ENCODE assay signal across 1 cellular context in the genomic region with DNA sequence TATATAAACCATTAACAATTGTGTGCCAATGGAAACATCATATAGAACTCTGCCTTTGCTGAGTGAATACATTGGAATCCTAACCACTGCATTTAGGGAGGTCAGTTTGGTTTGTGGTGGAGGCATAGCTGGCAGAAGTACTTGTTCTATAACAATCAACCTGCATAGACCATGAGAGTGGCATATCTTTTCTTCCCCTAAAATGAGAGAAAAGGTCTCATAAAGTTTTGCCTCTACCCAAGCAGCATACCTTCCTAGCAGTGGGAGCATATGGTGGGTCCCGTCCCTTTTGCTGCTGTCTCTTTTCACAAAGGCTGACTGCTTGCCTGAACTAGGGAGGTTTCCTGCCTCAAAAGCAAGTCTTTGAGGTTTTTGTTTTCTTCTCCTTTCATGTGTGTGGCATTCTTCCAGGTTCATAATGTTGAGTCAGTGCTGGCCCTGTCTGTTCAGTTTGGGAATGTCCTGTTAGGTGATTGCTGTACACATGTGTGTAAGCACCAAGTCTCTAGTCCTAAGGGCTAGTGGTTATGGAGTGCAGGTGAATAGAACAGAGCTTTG.
TF ChIP-seq lines count a peak whose summit lies in the region.

No MANE protein-coding gene starts in this region.

TF ChIP-seq in GM12878, 131 proteins besides CTCF, POLR2A, EP300 and RAD21 (continued from another document):
- TF ChIP-seq CEBPZ (IDR thresholded peaks at IDR 0.05; ENCODE audit: low read depth, low read length), result no peak
- no peak for TF ChIP-seq EZH2 (IDR thresholded peaks at IDR 0.05; ENCODE audit: borderline replicate concordance, control insufficient read depth, low read depth, low read length)
- TF ChIP-seq SIX5 (IDR thresholded peaks at IDR 0.05; ENCODE audit: low read depth, low read length, severe bottlenecking), result no peak
- TF ChIP-seq TARDBP (IDR thresholded peaks at IDR 0.05; ENCODE audit: borderline replicate concordance), result no peak
- no peak for TF ChIP-seq BACH1 (IDR thresholded peaks at IDR 0.05; ENCODE audit: borderline replicate concordance)
- no peak for TF ChIP-seq IRF4 (IDR thresholded peaks at IDR 0.05; ENCODE audit: low read depth, low read length)
